22 cellular contexts compared by ENCODE assay signal in the genomic region with DNA sequence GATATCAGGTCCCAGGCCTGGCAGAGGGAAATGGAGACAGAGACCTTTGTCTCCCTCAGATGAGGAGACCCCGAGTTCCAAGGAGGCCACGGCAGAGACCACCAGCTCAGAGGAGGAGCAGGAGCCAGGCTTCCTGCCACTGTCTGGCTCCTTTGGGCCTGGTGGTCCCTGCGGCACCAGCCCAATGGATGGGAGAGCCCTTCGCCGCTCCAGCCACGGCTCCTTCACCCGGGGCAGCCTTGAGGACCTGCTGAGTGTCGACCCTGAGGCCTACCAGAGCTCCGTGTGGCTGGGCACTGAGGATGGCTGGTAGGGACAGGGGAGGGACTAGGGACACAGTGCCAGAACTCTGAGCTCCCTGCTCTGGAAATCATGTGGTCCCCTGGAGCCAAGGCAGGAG. TPM values are rescaled to one million over a fixed set of nuclear protein-coding genes. Genes with fewer than 3 reads are reported as not detected.
DNase-seq lines count a peak whose midpoint lies in the region; ATAC-seq and TF ChIP-seq lines count a peak whose summit lies in the region.
"Had no signal": no experiment of that assay in that cellular context is flagged by ENCODE, and none has a peak within 500 bp of the region (broad histone marks: within the 10 kb centered on the region; RNA-seq: fewer than 3 reads in every experiment).

No MANE protein-coding gene starts in this region.

- H3K27me3 Mint-ChIP-seq in CD4-positive, alpha-beta T cell: no peaks in the 10 kb centered on the region
- peaks cover 1% of the 10 kb centered on the region for H3K27me3 Mint-ChIP-seq in IgD-negative memory B cell
- H3K27me3 Mint-ChIP-seq in immature natural killer cell (ENCODE audit: low read depth in 3 of 3): peaks cover 0 to 4% (median 2%) of the 10 kb centered on the region in 3 donors

- ATAC-seq in CD4-positive, alpha-beta T cell (ENCODE audit: poor library complexity): no peak
- ATAC-seq: Right ventricle myocardium inferior had no signal

- no peaks in the 10 kb centered on the region for H3K79me2 ChIP-seq in trophoblast cell (ENCODE audit: control insufficient read depth, insufficient read depth, low read length, poor library complexity)

- no peak for DNase-seq in CD4-positive, alpha-beta T cell
- no peak for DNase-seq in immature natural killer cell
- DNase-seq in tibial artery: no peak
- DNase-seq in substantia nigra (lab: John Stamatoyannopoulos, UW): no peak
- no peak for DNase-seq in trophoblast cell
- DNase-seq in DMS153 (lab: John Stamatoyannopoulos, UW): no peak
- DNase-seq: C1 segment of cervical spinal cord; DMS53; GM23248; H7; IMR-90; MM.1S; NCI-H2029; NCI-H446 treated with DMSO at 0.1 percent for 48 hours; NCI-H526; NCI-H82; NK-92 treated with Interleukin-12 subunit alpha and Interleukin-12 subunit beta, amount 100 ng/mL, for 24 hours; PC-9 had no signal

- H3K36me3 Mint-ChIP-seq in CD4-positive, alpha-beta T cell (ENCODE audit: low read depth): no peaks in the 10 kb centered on the region
- H3K36me3 Mint-ChIP-seq in IgD-negative memory B cell (peaks cover 2% of the 10 kb centered on the region), immature natural killer cell (no peaks in the 10 kb centered on the region)

- no peak overlapping the region for H4K91ac ChIP-seq in trophoblast cell (ENCODE audit: low read depth, low read length)

- H3K27ac Mint-ChIP-seq in CD4-positive, alpha-beta T cell: peak overlapping the region; percentile 49
- H3K27ac Mint-ChIP-seq in IgD-negative memory B cell (peak overlapping the region; percentile 59 to 93 (median 66)), immature natural killer cell (peak overlapping the region in 5 of 6 donors; percentile 45 to 99 (median 76))

- no peak for TF ChIP-seq CTCF in CD4-positive, alpha-beta T cell (IDR thresholded peaks at IDR 0.05)
- TF ChIP-seq CTCF in tibial artery (IDR thresholded peaks at IDR 0.05): no peak

- no peak overlapping the region for H4K8ac ChIP-seq in trophoblast cell (ENCODE audit: low read depth, low read length)

- H2AFZ ChIP-seq in trophoblast cell (ENCODE audit: insufficient read depth, low read length, poor library complexity): no peak overlapping the region
- H2AFZ ChIP-seq: GM23248, PC-9 had no signal

- H3K4me3 ChIP-seq in tibial artery (no peak overlapping the region), trophoblast cell (ENCODE audit: low read depth, low read length) (no peak overlapping the region)
- H3K4me3 ChIP-seq: GM23248, PC-9, SJSA1 had no signal

- peaks cover 76 to 96% (median 93%) of the 10 kb centered on the region in 3 donors for H3K36me3 ChIP-seq in tibial artery
- peaks cover 75 to 90% of the 10 kb centered on the region in 2 experiments for H3K36me3 ChIP-seq in trophoblast cell (ENCODE audit: control insufficient read depth in 1 of 2, insufficient read depth in 2 of 2, low read length in 2 of 2)

- no peaks in the 10 kb centered on the region for H3K27me3 ChIP-seq in CD4-positive, alpha-beta T cell (ENCODE audit: control insufficient read depth, insufficient read depth, low read length)
- no peaks in the 10 kb centered on the region for H3K27me3 ChIP-seq in tibial artery
- no peaks in the 10 kb centered on the region for H3K27me3 ChIP-seq in trophoblast cell (ENCODE audit: insufficient read depth, low read length)
- H3K27me3 ChIP-seq: SJSA1 had no signal

- no peaks in the 10 kb centered on the region for H3K9me3 Mint-ChIP-seq in CD4-positive, alpha-beta T cell
- H3K9me3 Mint-ChIP-seq in IgD-negative memory B cell (no peaks in the 10 kb centered on the region), immature natural killer cell (no peaks in the 10 kb centered on the region)

- no peak overlapping the region for H2BK120ac ChIP-seq in trophoblast cell (ENCODE audit: insufficient read depth, low read length, poor library complexity)

- H2BK12ac ChIP-seq in trophoblast cell (ENCODE audit: low read length): no peak overlapping the region

- CTCF ChIA-PET in CD4-positive, alpha-beta T cell (lab: Charles Lee): interaction anchor here (5.0 kb wide), 1 partner anchor 12 kb away, joined by 33 read pairs; no protein-coding TSS in a partner anchor

- H3K18ac ChIP-seq in trophoblast cell (ENCODE audit: low read length): no peak overlapping the region

- H3K4me2 ChIP-seq in trophoblast cell (ENCODE audit: low read length): no peak overlapping the region
- H3K4me2 ChIP-seq: KMS-11, PC-9 had no signal

- H3K9ac ChIP-seq in trophoblast cell (ENCODE audit: low read length): no peak overlapping the region
- H3K9ac ChIP-seq: GM23248, KMS-11 had no signal

- H3K4me1 ChIP-seq in tibial artery (peaks cover 4 to 23% (median 17%) of the 10 kb centered on the region in 4 donors), trophoblast cell (ENCODE audit: control insufficient read depth in 1 of 2, insufficient read depth in 2 of 2, low read length in 2 of 2) (no peaks in the 10 kb centered on the region)
- H3K4me1 ChIP-seq: SJSA1 had no signal

- H4K12ac ChIP-seq in trophoblast cell (ENCODE audit: low read depth, low read length): no peak overlapping the region

- H3K14ac ChIP-seq in trophoblast cell (ENCODE audit: low read length): no peak overlapping the region

- no peaks in the 10 kb centered on the region for H3K79me1 ChIP-seq in trophoblast cell (ENCODE audit: low read length)

- no peak overlapping the region for H3K4ac ChIP-seq in trophoblast cell (ENCODE audit: low read depth, low read length)

- H3K27ac ChIP-seq in CD4-positive, alpha-beta T cell (ENCODE audit: low read depth, low read length): no peak overlapping the region
- peak overlapping the region; percentile 27 to 43 for H3K27ac ChIP-seq in tibial artery
- H3K27ac ChIP-seq in substantia nigra (ENCODE audit: low read depth, low read length, poor library complexity, severe bottlenecking): no peak overlapping the region
- H3K27ac ChIP-seq in trophoblast cell (ENCODE audit: low read depth, low read length): no peak overlapping the region
- H3K27ac ChIP-seq: GM23248, KMS-11, PC-9, SJSA1 had no signal

- WGBS in trophoblast cell (ENCODE audit: extremely low coverage, insufficient coverage, insufficient read length): no CpG with 5 or more reads among the region's 9 CpGs

- H3K4me1 Mint-ChIP-seq in CD4-positive, alpha-beta T cell (ENCODE audit: low read depth): peaks cover 24% of the 10 kb centered on the region
- peaks cover 26 to 36% (median 27%) of the 10 kb centered on the region in 3 donors for H3K4me1 Mint-ChIP-seq in IgD-negative memory B cell
- H3K4me1 Mint-ChIP-seq in immature natural killer cell: peaks cover 21 to 26% of the 10 kb centered on the region in 2 donors

- no peak overlapping the region for H2AK5ac ChIP-seq in trophoblast cell (ENCODE audit: low read length)

- no peak overlapping the region for H3K23ac ChIP-seq in trophoblast cell (ENCODE audit: low read length)

- H2BK5ac ChIP-seq in trophoblast cell (ENCODE audit: low read depth, low read length, poor library complexity): no peak overlapping the region

- intact Hi-C loops in CD4-positive, alpha-beta T cell (cut with DNase I, micrococcal nuclease): no loop called here
- intact Hi-C loops in tibial artery (cut with DNase I; ENCODE audit: low total_unique reads): no loop called here

- POLR2A ChIA-PET in CD4-positive, alpha-beta T cell (lab: Charles Lee): no interaction called here

- no peak overlapping the region for H3K4me3 Mint-ChIP-seq in CD4-positive, alpha-beta T cell
- H3K4me3 Mint-ChIP-seq in IgD-negative memory B cell (peak overlapping the region in 1 of 4 donors; percentile 37), immature natural killer cell (no peak overlapping the region)

- no peaks in the 10 kb centered on the region for H3K9me3 ChIP-seq in CD4-positive, alpha-beta T cell (ENCODE audit: control insufficient read depth, low read length)
- H3K9me3 ChIP-seq in tibial artery: no peaks in the 10 kb centered on the region
- peaks cover 7% of the 10 kb centered on the region for H3K9me3 ChIP-seq in trophoblast cell (ENCODE audit: insufficient read depth, low read depth, low read length)
- H3K9me3 ChIP-seq: SJSA1 had no signal

RNA-seq across cellular contexts. Expression of a gene that starts 13.1 kb away (rescaled TPM):
- total RNA-seq in CD4-positive, alpha-beta T cell: 100 to 1,000 TPM; 107 to 114 TPM
- polyA plus RNA-seq in IgD-negative memory B cell (29.9 TPM), immature natural killer cell (1 to 10 TPM; 2.8 to 5.4 (median 3.6) TPM)
- polyA plus RNA-seq in trophoblast cell (2013): 24.5 and 27.6 TPM in 2 replicates

RNA-seq across cellular contexts. Expression of a gene that starts 55.1 kb away (rescaled TPM):
- total RNA-seq in CD4-positive, alpha-beta T cell: not detected
- polyA plus RNA-seq in IgD-negative memory B cell (not detected), immature natural killer cell (not detected)
- polyA plus RNA-seq in trophoblast cell (2013): 31.0 and 31.5 TPM in 2 replicates

Comparison
In these comparisons a context has a peak if more than half of its experiments do, and no peak if none do; other contexts are left out.
1. H3K27ac ChIP-seq: peak in tibial artery (2 of 2); none in CD4-positive, alpha-beta T cell (single experiment), substantia nigra (single experiment) and trophoblast cell (single experiment).
2. Peak in every context shown above with its lines, with median percentiles within 50 percentile points of each other: H3K27ac Mint-ChIP-seq.